ENCODE assay signal across 8 cellular contexts in the genomic region with DNA sequence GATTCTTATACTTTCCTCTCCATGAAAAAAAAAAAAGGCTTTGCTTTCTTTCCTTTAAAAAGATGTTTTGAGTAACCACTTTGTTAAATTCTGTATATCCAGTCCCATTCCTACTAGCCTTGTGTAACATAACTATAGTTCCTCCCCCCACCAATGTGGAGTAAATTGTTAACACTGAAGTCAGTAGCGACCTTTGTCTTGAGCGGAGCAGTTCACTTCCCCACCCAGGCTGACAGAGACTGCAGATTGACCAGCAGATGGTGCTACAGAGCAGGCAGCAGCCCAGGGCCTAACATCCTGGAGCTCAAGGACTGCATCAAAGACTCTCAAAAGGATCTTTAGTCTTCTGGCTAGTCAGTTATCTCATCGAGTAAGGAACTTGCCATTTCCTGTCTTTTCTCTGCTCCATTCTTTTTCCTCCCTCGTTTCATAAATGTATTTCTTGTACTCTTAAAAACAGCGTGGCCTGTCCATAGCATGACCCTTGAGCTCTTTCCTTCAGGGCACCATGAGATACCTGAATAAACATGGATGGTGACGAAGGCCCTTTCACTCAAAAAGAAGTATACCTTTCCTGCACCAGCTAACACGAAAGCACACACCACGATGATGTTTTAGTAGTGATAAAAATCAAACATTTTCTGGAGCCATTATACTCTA.
DNase-seq lines count a peak whose midpoint lies in the region; ATAC-seq and TF ChIP-seq lines count a peak whose summit lies in the region.

No MANE protein-coding gene starts in this region.

- peak; percentile 97 for ATAC-seq in HCT116

- no peaks in the 10 kb centered on the region for H3K36me3 ChIP-seq in HCT116 (ENCODE audit: control insufficient read depth in 1 of 2, insufficient read depth in 2 of 2, low read length in 2 of 2)

- DNase-seq in HCT116 (ENCODE audit: low read depth, low spot score) (peak; percentile 71), M059J (ENCODE audit: low read depth) (peak; percentile 63), RPMI8226 (peak; percentile 58), glomerular endothelial cell (ENCODE audit: extremely low read depth, low read depth, low spot score) (peak; percentile 47), pons (ENCODE audit: low spot score) (peak; percentile 88), 8988T (no peak)
- DNase-seq in activated effector memory CD4-positive, alpha-beta T cell treated with anti-CD3 and anti-CD28 coated beads, Interleukin-2, amount 50 U/mL, for 16 hours, result peak; percentile 78

- H2AFZ ChIP-seq in HCT116 (ENCODE audit: low read depth, low read length, poor library complexity, severe bottlenecking), result peak overlapping the region; percentile 82

- CTCF ChIA-PET in HCT116 (lab: Charles Lee), result interaction anchor here (0.6 to 2.2 kb wide), 23 partner anchors 9 to 1046 kb away, joined by 3 to 27 read pairs (median 3); no protein-coding TSS in a partner anchor

- RAD21 ChIA-PET in HCT116 (lab: Charles Lee; ENCODE audit: low non-redundant PET in 1 of 2, low total read pairs in 2 of 2, uncharacterized antibody in 2 of 2, unreplicated experiment in 2 of 2), result interaction anchor here in 1 of 2 experiments (1.0 kb wide), 1 partner anchor 369 kb away, joined by 3 read pairs; no protein-coding TSS in a partner anchor

- H3K9ac ChIP-seq in HCT116 (ENCODE audit: low read length), result no peak overlapping the region

- no peaks in the 10 kb centered on the region for H3K9me3 ChIP-seq in HCT116 (ENCODE audit: control insufficient read depth in 1 of 2, insufficient read depth in 1 of 2, low read depth in 1 of 2, low read length in 2 of 2)

- TF ChIP-seq CTCF in GM12872 (IDR thresholded peaks at IDR 0.05; ENCODE audit: insufficient read depth, low read depth, low read length) (peak; percentile 97), HCT116 (IDR thresholded peaks at IDR 0.05 in 2 of 3, conservative IDR thresholded peaks at IDR 0.05 in 1 of 3; ENCODE audit: borderline replicate concordance in 1 of 3, insufficient read depth in 1 of 3, low read depth in 2 of 3, low read length in 2 of 3) (peak; percentile 71 to 98 (median 98))

- H3K4me1 ChIP-seq in HCT116 (ENCODE audit: control insufficient read depth in 1 of 2, insufficient read depth in 2 of 2, low read length in 2 of 2), result peaks cover 2 to 6% of the 10 kb centered on the region in 2 experiments; a peak in 3 of 4 replicates

- BruUV-seq in HCT116 (replicated peaks; lab: Mats Ljungman, UMichigan), result no TSS peak

- peak overlapping the region; percentile 17; the same call in 1 of the 2 replicates for H3K4me2 ChIP-seq in HCT116 (ENCODE audit: low read length)

- no peak overlapping the region for H3K4me3 ChIP-seq in HCT116 (replicated peaks in 1 of 2; ENCODE audit: low read depth in 1 of 2, low read length in 2 of 2)

- H4K20me1 ChIP-seq in HCT116 (ENCODE audit: insufficient read depth), result no peaks in the 10 kb centered on the region

- POLR2A ChIA-PET in HCT116 (lab: Charles Lee), result interaction anchor here (0.6 to 0.7 kb wide), 2 partner anchors 11 to 48 kb away, joined by 3 read pairs; no protein-coding TSS in a partner anchor

- no peaks in the 10 kb centered on the region for H3K27me3 ChIP-seq in HCT116 (ENCODE audit: insufficient read depth, low read length)

- peak; percentile 87 for TF ChIP-seq RAD21 in HCT116 (IDR thresholded peaks at IDR 0.05; ENCODE audit: low read depth)

- no peak for TF ChIP-seq POLR2A in HCT116 (IDR thresholded peaks at IDR 0.05; ENCODE audit: borderline replicate concordance, extremely low read depth, insufficient read depth, insufficient read length)

- no peak overlapping the region for H3K27ac ChIP-seq in HCT116 (ENCODE audit: low read depth, low read length)

- no peaks in the 10 kb centered on the region for H3K9me2 ChIP-seq in HCT116 (ENCODE audit: insufficient read depth)

- intact Hi-C loops in HCT116 (cut with micrococcal nuclease), result loop anchor here (1.0 kb wide), 3 partner anchors 123 to 415 kb away; no protein-coding TSS in a partner anchor

- no peaks in the 10 kb centered on the region for H3K79me2 ChIP-seq in HCT116 (ENCODE audit: insufficient read depth, low read length)

TF ChIP-seq in HCT116, 20 proteins besides CTCF, POLR2A, EP300 and RAD21:
- peak; percentile 24 for TF ChIP-seq YY1 (IDR thresholded peaks at IDR 0.05; ENCODE audit: extremely low read depth, insufficient replicate concordance, low read depth, low read length)
- TF ChIP-seq POLR2AphosphoS5 (IDR thresholded peaks at IDR 0.05; ENCODE audit: low read depth, low read length), result no peak
- peak; percentile 29 for TF ChIP-seq TCF7L2 (IDR thresholded peaks at IDR 0.05; ENCODE audit: borderline replicate concordance, extremely low read depth, insufficient read depth, insufficient read length)
- no peak for TF ChIP-seq ELF1 (IDR thresholded peaks at IDR 0.05; ENCODE audit: borderline replicate concordance, low read depth)
- TF ChIP-seq, protein P1, sequence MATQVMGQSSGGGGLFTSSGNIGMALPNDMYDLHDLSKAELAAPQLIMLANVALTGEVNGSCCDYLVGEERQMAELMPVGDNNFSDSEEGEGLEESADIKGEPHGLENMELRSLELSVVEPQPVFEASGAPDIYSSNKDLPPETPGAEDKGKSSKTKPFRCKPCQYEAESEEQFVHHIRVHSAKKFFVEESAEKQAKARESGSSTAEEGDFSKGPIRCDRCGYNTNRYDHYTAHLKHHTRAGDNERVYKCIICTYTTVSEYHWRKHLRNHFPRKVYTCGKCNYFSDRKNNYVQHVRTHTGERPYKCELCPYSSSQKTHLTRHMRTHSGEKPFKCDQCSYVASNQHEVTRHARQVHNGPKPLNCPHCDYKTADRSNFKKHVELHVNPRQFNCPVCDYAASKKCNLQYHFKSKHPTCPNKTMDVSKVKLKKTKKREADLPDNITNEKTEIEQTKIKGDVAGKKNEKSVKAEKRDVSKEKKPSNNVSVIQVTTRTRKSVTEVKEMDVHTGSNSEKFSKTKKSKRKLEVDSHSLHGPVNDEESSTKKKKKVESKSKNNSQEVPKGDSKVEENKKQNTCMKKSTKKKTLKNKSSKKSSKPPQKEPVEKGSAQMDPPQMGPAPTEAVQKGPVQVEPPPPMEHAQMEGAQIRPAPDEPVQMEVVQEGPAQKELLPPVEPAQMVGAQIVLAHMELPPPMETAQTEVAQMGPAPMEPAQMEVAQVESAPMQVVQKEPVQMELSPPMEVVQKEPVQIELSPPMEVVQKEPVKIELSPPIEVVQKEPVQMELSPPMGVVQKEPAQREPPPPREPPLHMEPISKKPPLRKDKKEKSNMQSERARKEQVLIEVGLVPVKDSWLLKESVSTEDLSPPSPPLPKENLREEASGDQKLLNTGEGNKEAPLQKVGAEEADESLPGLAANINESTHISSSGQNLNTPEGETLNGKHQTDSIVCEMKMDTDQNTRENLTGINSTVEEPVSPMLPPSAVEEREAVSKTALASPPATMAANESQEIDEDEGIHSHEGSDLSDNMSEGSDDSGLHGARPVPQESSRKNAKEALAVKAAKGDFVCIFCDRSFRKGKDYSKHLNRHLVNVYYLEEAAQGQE (IDR thresholded peaks at IDR 0.05; ENCODE audit: low read depth), result no peak
TF ChIP-seq in HCT116: peak in this region for 2.
